ENCODE assay signal across 27 cellular contexts in the genomic region with DNA sequence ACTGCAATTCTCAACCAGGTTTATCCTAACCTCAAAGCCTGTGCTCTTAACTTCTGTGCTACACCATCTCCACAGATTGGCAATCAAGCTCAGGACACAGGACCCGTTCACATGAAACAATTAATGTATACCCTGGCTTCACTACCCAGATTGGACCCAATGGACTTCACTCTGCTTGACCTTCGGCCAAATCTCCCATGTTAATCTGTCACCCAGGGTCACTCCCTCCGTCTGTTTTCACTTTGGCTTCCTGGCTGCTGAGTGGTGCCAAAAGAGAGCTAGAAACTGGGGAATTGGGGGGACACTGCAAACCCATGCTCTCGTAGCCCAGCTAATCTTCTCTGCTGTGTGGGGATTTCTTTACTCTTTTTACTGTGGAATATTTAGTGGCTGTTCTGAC.
"Had no signal": no experiment of that assay in that cellular context is flagged by ENCODE, and none has a peak within 500 bp of the region (broad histone marks: within the 10 kb centered on the region; RNA-seq: fewer than 3 reads in every experiment).

No MANE protein-coding gene starts in this region.

- H3K9me3 ChIP-seq: adrenal gland, body of pancreas had no signal

- ATAC-seq: activated CD4-positive, alpha-beta T cell treated with anti-CD3 and anti-CD28 coated beads for 36 hours; activated CD8-positive, alpha-beta T cell treated with anti-CD3 and anti-CD28 coated beads, Interleukin-2, amount 10 ng/mL, durations not matched to agents 7 days and 5 days; activated naive CD4-positive, alpha-beta T cell treated with anti-CD3 and anti-CD28 coated beads, Interleukin-2, amount 50 U/mL, for 72 hours; body of pancreas; PC-3; Right ventricle myocardium inferior had no signal

- H3K4me3 ChIP-seq: adrenal gland, body of pancreas, breast epithelium had no signal

- H3K27ac ChIP-seq: adrenal gland, body of pancreas, breast epithelium, KMS-11, RWPE1 had no signal

- H3K4me2 ChIP-seq: KMS-11 had no signal

- H3K4me1 ChIP-seq: adrenal gland, body of pancreas, breast epithelium had no signal

- DNase-seq: activated CD4-positive, alpha-beta T cell treated with anti-CD3 and anti-CD28 coated beads for 36 hours; activated CD4-positive, alpha-beta T cell treated with anti-CD3 and anti-CD28 coated beads, Interleukin-2, amount 10 ng/mL, durations not matched to agents 7 days and 5 days; activated CD4-positive, alpha-beta T cell treated with anti-CD3 and anti-CD28 coated beads, Interleukin-2, amount 50 U/mL, for 48 hours; activated CD8-positive, alpha-beta T cell treated with anti-CD3 and anti-CD28 coated beads, Interleukin-2, amount 10 ng/mL, durations not matched to agents 7 days and 5 days; activated gamma-delta T cell treated with Interleukin-2 at 50 U/mL for 16 hours; activated naive CD4-positive, alpha-beta T cell treated with anti-CD3 and anti-CD28 coated beads for 36 hours; activated T-cell treated with anti-CD3 and anti-CD28 coated beads, Interleukin-2, amount 50 U/mL, for 24 hours; body of pancreas; MM.1S; MV-4-11; NCI-H1092 treated with DMSO at 0.1 percent for 48 hours; NCI-H146; NCI-H187; NCI-H2081; NCI-H226; NCI-H446 treated with DMSO at 0.1 percent for 48 hours; NCI-H524; PC-3; SIG-M5; T1000 had no signal

- H3K36me3 ChIP-seq: adrenal gland, breast epithelium had no signal

- H3K9ac ChIP-seq: KMS-11 had no signal

- H3K27me3 ChIP-seq: adrenal gland, body of pancreas, breast epithelium had no signal

- FAIRE-seq: RCC 7860 had no signal
